Comparison of ENCODE assay signal across 16 cellular contexts in the genomic region with DNA sequence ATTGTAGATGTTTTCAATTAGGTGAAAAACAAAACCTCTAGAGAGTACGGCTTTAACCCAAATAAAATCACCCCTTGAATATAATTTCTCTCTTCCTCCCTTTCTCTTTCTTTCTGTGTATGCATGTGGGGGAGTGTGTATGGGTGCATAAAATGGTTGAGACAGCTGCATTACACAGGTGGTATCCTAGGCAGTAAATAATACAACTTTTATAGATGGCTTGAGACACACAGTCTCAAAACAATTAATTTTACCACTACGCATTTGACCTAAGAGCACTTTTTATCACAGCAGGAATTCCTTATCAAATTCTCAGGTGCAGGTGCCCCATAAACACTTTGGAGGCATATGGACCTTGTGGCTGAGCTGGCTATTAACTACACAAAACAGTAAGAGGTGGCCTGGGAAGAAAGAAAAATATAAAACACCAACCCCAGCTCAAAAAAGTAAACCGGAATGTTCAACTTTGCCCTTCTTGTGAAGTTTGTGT.
"Had no signal": no experiment of that assay in that cellular context is flagged by ENCODE, and none has a peak within 500 bp of the region (broad histone marks: within the 10 kb centered on the region; RNA-seq: fewer than 3 reads in every experiment).

No MANE protein-coding gene starts in this region.

- ATAC-seq: activated naive CD4-positive, alpha-beta T cell treated with anti-CD3 and anti-CD28 coated beads, Interleukin-2, amount 50 U/mL, for 72 hours; body of pancreas; effector memory CD8-positive, alpha-beta T cell; naive thymus-derived CD4-positive, alpha-beta T cell; psoas muscle; sciatic nerve; stimulated activated naive B cell treated with anti-CD40 and anti-IgM and Interleukin-4, amounts not matched to agents 10 μg/mL and 1 μg/mL and 100 μg/mL, for 72 hours; T-helper 17 cell had no signal

- H3K9me3 ChIP-seq: body of pancreas, psoas muscle, upper lobe of left lung had no signal

- DNase-seq: activated B cell treated with CpG ODN at 0.5 μM for 24 hours; activated effector memory CD4-positive, alpha-beta T cell treated with Interleukin-2 at 50 U/mL for 16 hours; activated T-cell treated with anti-CD3 and anti-CD28 coated beads, Interleukin-2, amount 50 U/mL, for 1 hour; amniotic stem cell; body of pancreas; effector memory CD8-positive, alpha-beta T cell; naive thymus-derived CD4-positive, alpha-beta T cell; psoas muscle; stimulated activated CD4-positive, alpha-beta T cell treated with anti-CD3 and anti-CD28 coated beads, Interleukin-2, amount 100 ng/mL, for 24 hours; stimulated activated naive B cell treated with anti-CD40 and anti-IgM and Interleukin-4, amounts not matched to agents 10 μg/mL and 1 μg/mL and 100 μg/mL, for 72 hours; T-helper 17 cell; upper lobe of left lung had no signal

- H3K4me1 ChIP-seq: psoas muscle, upper lobe of left lung had no signal

- H3K27ac ChIP-seq: body of pancreas, epithelial cell of prostate, psoas muscle, upper lobe of left lung had no signal

- H3K4me3 ChIP-seq: body of pancreas, lung, psoas muscle, upper lobe of left lung had no signal

- H3K36me3 ChIP-seq: upper lobe of left lung had no signal

- H3K27me3 ChIP-seq: body of pancreas, upper lobe of left lung had no signal
